In the genomic region with DNA sequence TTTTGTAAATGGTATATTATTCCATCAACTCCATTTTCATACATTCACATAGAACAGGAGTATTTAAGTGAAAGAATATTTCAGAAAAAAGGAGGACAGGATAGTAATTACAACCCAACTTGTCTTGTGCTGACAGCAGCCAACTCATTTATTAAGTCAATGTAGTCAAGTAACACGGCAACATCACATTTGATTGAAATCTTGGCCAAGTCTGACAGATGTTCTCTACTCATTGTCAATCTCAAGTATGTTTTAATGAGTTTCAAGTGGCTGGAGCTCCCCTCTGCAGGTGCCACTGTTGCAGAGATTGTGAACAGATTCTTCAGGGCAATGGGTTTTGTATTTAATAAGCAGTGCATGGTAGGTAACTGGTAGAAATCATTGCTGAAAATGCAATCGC, we compare ENCODE assay signal across 21 cellular contexts.
DNase-seq lines count a peak whose midpoint lies in the region; ATAC-seq lines count a peak whose summit lies in the region.
"Had no signal": no experiment of that assay in that cellular context is flagged by ENCODE, and none has a peak within 500 bp of the region (broad histone marks: within the 10 kb centered on the region; RNA-seq: fewer than 3 reads in every experiment).

No MANE protein-coding gene starts in this region.

- no peak for ATAC-seq in GM18502 (IDR thresholded peaks at IDR 0.05; ENCODE audit: poor library complexity, unreplicated experiment)
- ATAC-seq in left ventricle myocardium superior = no peak
- ATAC-seq: heart right ventricle; lower lobe of right lung; natural killer cell treated with Interleukin-12 subunit alpha and Interleukin-12 subunit beta and Interleukin-15 and Interleukin-18, amount 100 ng/mL, for 72 hours had no signal

- intact Hi-C loops in left ventricle myocardium superior (cut with micrococcal nuclease) = no loop called here

- DNase-seq in NCI-H1092 treated with DMSO at 0.1 percent for 48 hours (lab: John Stamatoyannopoulos, UW) (peak; percentile 87), NCI-H1436 treated with DMSO at 0.1 percent for 48 hours (lab: John Stamatoyannopoulos, UW) (peak; percentile 53), NCI-H345 (lab: John Stamatoyannopoulos, UW) (peak; percentile 81), SK-N-DZ (ENCODE audit: low spot score) (peak; percentile 82), left ventricle myocardium superior (no peak), AG20443 (ENCODE audit: low spot score) (no peak)
- DNase-seq: activated CD4-positive, alpha-beta T cell treated with anti-CD3 and anti-CD28 coated beads for 1 hour; activated effector memory CD4-positive, alpha-beta T cell treated with anti-CD3 and anti-CD28 coated beads, Interleukin-2, amount 50 U/mL, for 16 hours; activated naive CD8-positive, alpha-beta T cell treated with anti-CD3 and anti-CD28 coated beads for 36 hours; activated T-cell treated with anti-CD3 and anti-CD28 coated beads for 4 hours; Calu3; foreskin fibroblast; heart right ventricle; Kasumi-1; kidney glomerular epithelial cell; lower lobe of right lung; MV-4-11; RPMI8226; uterus had no signal

Comparison
In these comparisons a context has a peak if more than half of its experiments do, and no peak if none do; other contexts are left out.
1. DNase-seq: peak in NCI-H1092 treated with DMSO at 0.1 percent for 48 hours (single experiment), NCI-H1436 treated with DMSO at 0.1 percent for 48 hours (single experiment), NCI-H345 (single experiment) and SK-N-DZ (single experiment); none in left ventricle myocardium superior (single experiment) and AG20443 (single experiment).